In the genomic region with DNA sequence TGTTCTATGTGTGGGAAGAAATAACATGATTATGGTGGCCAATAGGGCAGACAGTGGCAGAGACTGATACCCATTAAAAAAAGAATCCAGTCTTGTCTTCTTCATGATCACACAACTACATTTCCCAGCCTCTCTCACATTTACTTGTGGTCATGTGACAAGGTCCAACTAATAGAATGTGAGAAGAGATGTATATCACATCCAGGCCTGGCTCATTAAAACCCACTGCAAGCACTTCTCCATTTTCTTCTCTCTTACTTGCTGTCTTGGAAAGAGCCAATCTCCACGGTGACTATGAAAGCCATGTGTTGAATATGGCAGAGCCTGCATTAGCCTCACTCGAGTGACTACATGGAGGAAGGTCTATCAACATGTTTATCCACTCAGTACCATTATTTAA, we compare ENCODE assay signal across 32 cellular contexts.
"Had no signal": no experiment of that assay in that cellular context is flagged by ENCODE, and none has a peak within 500 bp of the region (broad histone marks: within the 10 kb centered on the region; RNA-seq: fewer than 3 reads in every experiment).

No MANE protein-coding gene starts in this region.

- H3K36me3 ChIP-seq: breast epithelium, heart left ventricle, sigmoid colon, thyroid gland, upper lobe of left lung, vagina had no signal

- H2AFZ ChIP-seq: parathyroid adenoma had no signal

- H3K9me3 ChIP-seq: psoas muscle, sigmoid colon, thyroid gland, upper lobe of left lung, vagina had no signal

- DNase-seq: activated CD4-positive, alpha-beta T cell treated with anti-CD3 and anti-CD28 coated beads for 36 hours; activated CD4-positive, CD25-positive, alpha-beta regulatory T cell; activated CD8-positive, alpha-beta memory T cell treated with anti-CD3 and anti-CD28 coated beads, Interleukin-2, amount 10 ng/mL, durations not matched to agents 7 days and 5 days; activated CD8-positive, alpha-beta T cell treated with anti-CD3 and anti-CD28 coated beads, Interleukin-2, amount 10 ng/mL, durations not matched to agents 7 days and 5 days; activated naive CD4-positive, alpha-beta T cell; activated T-cell treated with anti-CD3 and anti-CD28 coated beads, Interleukin-2, amount 50 U/mL, for 72 hours; central memory CD4-positive, alpha-beta T cell; endodermal cell; foreskin fibroblast; heart left ventricle; hypothalamus; immature natural killer cell; kidney; left colon; midbrain; naive thymus-derived CD4-positive, alpha-beta T cell; nucleus accumbens; psoas muscle; sigmoid colon; small intestine; stimulated activated CD4-positive, alpha-beta T cell treated with anti-CD3 and anti-CD28 coated beads, Interleukin-4, amount 100 ng/mL, for 24 hours; stimulated activated CD8-positive, alpha-beta memory T cell treated with anti-CD3 and anti-CD28 coated beads, Interleukin-4, amount 100 ng/mL, for 48 hours; stimulated activated naive CD8-positive, alpha-beta T cell treated with anti-CD3 and anti-CD28 coated beads, Interleukin-15, amount 100 ng/mL, for 72 hours; substantia nigra; thyroid gland; upper lobe of left lung had no signal

- ATAC-seq: activated CD4-positive, alpha-beta T cell treated with anti-CD3 and anti-CD28 coated beads for 36 hours; activated CD8-positive, alpha-beta memory T cell treated with anti-CD3 and anti-CD28 coated beads, Interleukin-2, amount 10 ng/mL, durations not matched to agents 7 days and 5 days; activated CD8-positive, alpha-beta T cell treated with anti-CD3 and anti-CD28 coated beads, Interleukin-2, amount 10 ng/mL, durations not matched to agents 7 days and 5 days; activated naive CD4-positive, alpha-beta T cell treated with anti-CD3 and anti-CD28 coated beads, Interleukin-2, amount 50 U/mL, for 72 hours; activated T-cell treated with anti-CD3 and anti-CD28 coated beads, Interleukin-2, amount 50 U/mL, for 72 hours; esophagus mucosa; heart left ventricle; left colon; naive thymus-derived CD4-positive, alpha-beta T cell; psoas muscle; stimulated activated memory B cell treated with anti-CD40 and anti-IgM and Interleukin-4, amounts not matched to agents 10 μg/mL and 1 μg/mL and 100 μg/mL, for 72 hours; stimulated activated naive CD8-positive, alpha-beta T cell treated with anti-CD3 and anti-CD28 coated beads, Interleukin-15, amount 100 ng/mL, for 72 hours had no signal

- H3K4me1 ChIP-seq: breast epithelium, parathyroid adenoma, psoas muscle, sigmoid colon, thyroid gland, upper lobe of left lung, vagina had no signal

- H3K79me2 ChIP-seq: parathyroid adenoma had no signal

- H3K27me3 ChIP-seq: breast epithelium, heart left ventricle, sigmoid colon, thyroid gland, upper lobe of left lung, vagina had no signal

- H3K4me3 ChIP-seq: breast epithelium, heart left ventricle, psoas muscle, sigmoid colon, thyroid gland, upper lobe of left lung, vagina had no signal

- H3K27ac ChIP-seq: breast epithelium, parathyroid adenoma, psoas muscle, sigmoid colon, thyroid gland, upper lobe of left lung, vagina had no signal
